In the genomic region with DNA sequence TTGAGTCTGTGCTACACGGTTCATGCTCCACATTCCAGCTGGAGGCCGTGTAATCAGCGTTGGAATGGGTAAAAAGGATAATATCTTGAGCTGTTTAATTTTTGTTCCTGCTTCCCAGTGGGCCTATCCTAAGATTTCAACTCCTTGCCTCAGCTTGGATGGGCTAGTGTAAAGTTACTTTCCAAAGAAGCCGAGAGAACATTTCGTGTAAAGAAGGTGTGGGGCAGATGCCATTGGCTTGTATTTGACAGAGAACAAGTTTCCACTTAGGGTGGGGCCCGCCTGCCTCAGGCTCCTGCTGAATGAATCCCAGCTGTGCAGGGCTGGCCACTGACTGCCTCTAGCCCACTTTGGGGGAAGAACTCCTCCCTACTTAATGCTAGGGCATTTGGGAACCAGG, we compare ENCODE assay signal across 16 cellular contexts.
DNase-seq lines count a peak whose midpoint lies in the region; ATAC-seq, FAIRE-seq and TF ChIP-seq lines count a peak whose summit lies in the region.
"Had no signal": no experiment of that assay in that cellular context is flagged by ENCODE, and none has a peak within 500 bp of the region (broad histone marks: within the 10 kb centered on the region; RNA-seq: fewer than 3 reads in every experiment).

No MANE protein-coding gene starts in this region.

- ATAC-seq in heart right ventricle (peak in 7 of 8 donors; percentile 29 to 70 (median 46)), body of pancreas (no peak)
- ATAC-seq: natural killer cell; stimulated activated naive CD8-positive, alpha-beta T cell treated with anti-CD3 and anti-CD28 coated beads, Interleukin-15, Interleukin-2, amounts not matched to agents 100 U/mL and 50 U/mL, for 24 hours had no signal

- intact Hi-C loops in heart right ventricle (cut with DNase I) (loop anchor here in 4 of 10 donors (10.0 kb wide), 3 partner anchors 739 to 1059 kb away; no protein-coding TSS in a partner anchor), body of pancreas (cut with DNase I) (no loop called here), kidney (cut with DNase I) (no loop called here)

- H3K27me3 ChIP-seq in heart right ventricle, result peaks cover 0 to 3% (median 0%) of the 10 kb centered on the region in 7 donors
- no peaks in the 10 kb centered on the region for H3K27me3 ChIP-seq in body of pancreas
- no peaks in the 10 kb centered on the region for H3K27me3 ChIP-seq in suprapubic skin
- H3K27me3 ChIP-seq: esophagus squamous epithelium had no signal

- H3K36me3 ChIP-seq in heart right ventricle (no peaks in the 10 kb centered on the region), body of pancreas (replicated peaks in 1 of 2; ENCODE audit: insufficient read depth in 1 of 2, low read depth in 2 of 2) (no peaks in the 10 kb centered on the region), suprapubic skin (no peaks in the 10 kb centered on the region), kidney (ENCODE audit: control insufficient read depth in 1 of 2, insufficient read depth in 2 of 2, low read length in 2 of 2) (no peaks in the 10 kb centered on the region)
- H3K36me3 ChIP-seq: esophagus squamous epithelium had no signal

- WGBS in heart right ventricle, 2 donors, result 61 to 67% methylated on average over 6 of the region's 6 CpGs
- WGBS in body of pancreas, 2 donors, result 60 to 77% methylated on average over 6 of the region's 6 CpGs
- WGBS in suprapubic skin, result 37% methylated on average over 6 of the region's 6 CpGs

- H3K27ac Mint-ChIP-seq in osteocyte (ENCODE audit: unreplicated experiment), result peak overlapping the region; percentile 94
- H3K27ac Mint-ChIP-seq: natural killer cell had no signal

- DNase-seq in AG08396 (ENCODE audit: low spot score) (peak; percentile 48), amniotic stem cell (lab: John Stamatoyannopoulos, UW) (peak; percentile 53), heart right ventricle (peak; percentile 26 to 33), osteocyte (ENCODE audit: extremely low spot score, unreplicated experiment) (peak; percentile 88), body of pancreas (no peak), suprapubic skin (ENCODE audit: low spot score in 2 of 2) (no peak), kidney (no peak)
- DNase-seq in activated CD8-positive, alpha-beta memory T cell treated with anti-CD3 and anti-CD28 coated beads for 24 hours, result no peak
- DNase-seq: activated CD4-positive, alpha-beta T cell treated with anti-CD3 and anti-CD28 coated beads, Interleukin-2, amount 50 U/mL, for 4 hours; activated naive CD4-positive, alpha-beta T cell treated with Interleukin-2 at 50 U/mL for 16 hours; esophagus squamous epithelium; natural killer cell; NCI-H1436 treated with DMSO at 0.1 percent for 48 hours; PC-9; stimulated activated naive CD8-positive, alpha-beta T cell treated with anti-CD3 and anti-CD28 coated beads, Interleukin-15, Interleukin-2, amounts not matched to agents 100 U/mL and 50 U/mL, for 24 hours had no signal

- H3K36me3 Mint-ChIP-seq in osteocyte (ENCODE audit: unreplicated experiment), result no peaks in the 10 kb centered on the region
- H3K36me3 Mint-ChIP-seq: natural killer cell had no signal

- no peak for FAIRE-seq in kidney (lab: Jason Lieb, UNC)
- FAIRE-seq: urothelium cell line had no signal

- no peak overlapping the region for H3K9ac ChIP-seq in kidney (ENCODE audit: low read length in 2 of 2)

- H3K4me3 Mint-ChIP-seq in osteocyte (ENCODE audit: unreplicated experiment), result peak overlapping the region; percentile 44
- H3K4me3 Mint-ChIP-seq: natural killer cell had no signal

- TF ChIP-seq POLR2A in body of pancreas (IDR thresholded peaks at IDR 0.05), result no peak
- no peak for TF ChIP-seq POLR2A in suprapubic skin (IDR thresholded peaks at IDR 0.05)

- peaks cover 57% of the 10 kb centered on the region for H3K4me1 Mint-ChIP-seq in osteocyte (ENCODE audit: unreplicated experiment)

- no peak overlapping the region for H3K4me3 ChIP-seq in heart right ventricle
- no peak overlapping the region for H3K4me3 ChIP-seq in body of pancreas
- H3K4me3 ChIP-seq in suprapubic skin, result no peak overlapping the region
- H3K4me3 ChIP-seq in kidney (ENCODE audit: low read length in 2 of 2), result no peak overlapping the region
- H3K4me3 ChIP-seq: esophagus squamous epithelium, PC-9 had no signal

- TF ChIP-seq CTCF in heart right ventricle (IDR thresholded peaks at IDR 0.05) (no peak), osteocyte (IDR thresholded peaks at IDR 0.05) (no peak), body of pancreas (IDR thresholded peaks at IDR 0.05) (no peak), suprapubic skin (IDR thresholded peaks at IDR 0.05) (no peak), kidney (IDR thresholded peaks at IDR 0.05; ENCODE audit: borderline replicate concordance, extremely low read depth, insufficient read depth) (no peak)

- TF ChIP-seq EP300 in suprapubic skin (IDR thresholded peaks at IDR 0.05), result no peak

- H3K27ac ChIP-seq in heart right ventricle (peak overlapping the region in 7 of 10 donors; percentile 23 to 68 (median 39)), body of pancreas (no peak overlapping the region), suprapubic skin (no peak overlapping the region), kidney (ENCODE audit: low read depth in 2 of 2, low read length in 2 of 2) (no peak overlapping the region)
- H3K27ac ChIP-seq: PC-9 had no signal

- H3K4me1 ChIP-seq in heart right ventricle, result peaks cover 0 to 30% (median 13%) of the 10 kb centered on the region in 9 donors
- H3K4me1 ChIP-seq in body of pancreas, result no peaks in the 10 kb centered on the region
- H3K4me1 ChIP-seq in suprapubic skin, result peaks cover 11% of the 10 kb centered on the region
- no peaks in the 10 kb centered on the region for H3K4me1 ChIP-seq in kidney (ENCODE audit: control insufficient read depth in 1 of 2, insufficient read depth in 1 of 2, low read depth in 1 of 2, low read length in 2 of 2)
- H3K4me1 ChIP-seq: esophagus squamous epithelium had no signal

- H3K9me3 ChIP-seq in heart right ventricle, result no peaks in the 10 kb centered on the region
- H3K9me3 ChIP-seq in body of pancreas, result no peaks in the 10 kb centered on the region
- no peaks in the 10 kb centered on the region for H3K9me3 ChIP-seq in suprapubic skin
- no peaks in the 10 kb centered on the region for H3K9me3 ChIP-seq in kidney (ENCODE audit: control insufficient read depth in 1 of 2, low read length in 2 of 2)
- H3K9me3 ChIP-seq: esophagus squamous epithelium had no signal

- H3K9me3 Mint-ChIP-seq in osteocyte (ENCODE audit: unreplicated experiment), result no peaks in the 10 kb centered on the region
- H3K9me3 Mint-ChIP-seq: natural killer cell had no signal

- H3K27me3 Mint-ChIP-seq in osteocyte (ENCODE audit: unreplicated experiment), result no peaks in the 10 kb centered on the region

Comparison
In these comparisons a context has a peak if more than half of its experiments do, and no peak if none do; other contexts are left out.
1. DNase-seq: peak in AG08396 (single experiment), amniotic stem cell (single experiment), heart right ventricle (2 of 2) and osteocyte (single experiment); none in body of pancreas (0 of 4), suprapubic skin (0 of 2), kidney (single experiment) and activated CD8-positive, alpha-beta memory T cell treated with anti-CD3 and anti-CD28 coated beads for 24 hours (single experiment).
2. H3K27ac ChIP-seq: peak in heart right ventricle (7 of 10); none in body of pancreas (0 of 4), suprapubic skin (single experiment) and kidney (0 of 2).